Comparison of ENCODE assay signal across 17 cellular contexts in the genomic region with DNA sequence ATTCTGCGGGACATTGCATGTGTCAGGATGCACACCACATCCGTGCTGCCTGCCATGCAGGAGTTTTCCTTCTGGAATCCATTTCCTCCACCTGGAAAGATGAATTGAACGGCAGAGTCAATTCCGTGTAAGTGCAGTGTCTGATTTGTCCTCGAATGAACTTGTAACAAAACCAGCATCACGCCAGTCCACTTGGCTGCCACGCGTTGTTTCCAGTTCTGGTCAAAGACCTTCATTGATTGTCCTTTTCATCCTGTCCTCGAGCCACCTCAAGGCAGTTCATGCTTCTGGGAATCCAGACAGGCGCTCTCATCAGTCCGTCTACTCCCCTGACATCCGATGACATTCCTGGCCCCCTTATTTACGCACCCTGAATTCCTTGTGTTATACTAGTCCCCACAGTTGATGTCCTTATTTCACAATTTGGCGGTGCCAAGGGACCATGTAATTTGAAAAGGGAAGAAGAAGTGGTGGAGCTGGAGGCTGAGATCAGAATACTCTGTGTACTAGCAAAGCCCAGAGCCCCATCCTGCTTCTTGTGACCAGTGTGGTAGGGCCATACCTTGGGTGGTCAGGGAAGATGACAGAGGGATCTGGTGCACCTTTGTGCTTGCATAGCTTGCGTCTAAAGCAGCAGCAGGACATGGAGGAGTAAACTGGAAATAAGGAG.
DNase-seq lines count a peak whose midpoint lies in the region; ATAC-seq and TF ChIP-seq lines count a peak whose summit lies in the region.
"Had no signal": no experiment of that assay in that cellular context is flagged by ENCODE, and none has a peak within 500 bp of the region (broad histone marks: within the 10 kb centered on the region; RNA-seq: fewer than 3 reads in every experiment).

No MANE protein-coding gene starts in this region.

- no peak overlapping the region for H3K4me3 ChIP-seq in psoas muscle

- H3K27ac ChIP-seq in psoas muscle = no peak overlapping the region
- H3K27ac ChIP-seq: C4-2B, KMS-11 had no signal

- 19 to 21% (median 20%) methylated on average over 15 of the region's 15 CpGs for WGBS in psoas muscle, 3 donors

- H3K9me3 Mint-ChIP-seq in activated T-helper 17 cell treated with anti-CD3 and anti-CD28 coated beads, Interleukin-2, amount 50 U/mL, for 72 hours = no peaks in the 10 kb centered on the region

- H3K27ac Mint-ChIP-seq in activated T-helper 17 cell treated with anti-CD3 and anti-CD28 coated beads, Interleukin-2, amount 50 U/mL, for 72 hours = no peak overlapping the region

- ATAC-seq in left lobe of liver (peak; percentile 87), psoas muscle (peak; percentile 46 to 82 (median 65)), GM19035 (IDR thresholded peaks at IDR 0.05; ENCODE audit: unreplicated experiment) (no peak)
- no peak for ATAC-seq in activated T-helper 17 cell treated with anti-CD3 and anti-CD28 coated beads, Interleukin-2, amount 50 U/mL, for 72 hours (replicated peaks)

- intact Hi-C loops in psoas muscle (cut with DNase I) = loop anchor here in 1 of 2 donors (5.0 kb wide), 1 partner anchor 68 kb away; no protein-coding TSS in a partner anchor

- H3K9me3 ChIP-seq in psoas muscle = no peaks in the 10 kb centered on the region

- peaks cover 13% of the 10 kb centered on the region for H3K27me3 Mint-ChIP-seq in activated T-helper 17 cell treated with anti-CD3 and anti-CD28 coated beads, Interleukin-2, amount 50 U/mL, for 72 hours

- peaks cover 24% of the 10 kb centered on the region for H3K4me1 ChIP-seq in psoas muscle

- no peaks in the 10 kb centered on the region for H3K36me3 Mint-ChIP-seq in activated T-helper 17 cell treated with anti-CD3 and anti-CD28 coated beads, Interleukin-2, amount 50 U/mL, for 72 hours (ENCODE audit: low read depth)

- H3K4me3 Mint-ChIP-seq in activated T-helper 17 cell treated with anti-CD3 and anti-CD28 coated beads, Interleukin-2, amount 50 U/mL, for 72 hours = no peak overlapping the region

- H3K27me3 ChIP-seq in psoas muscle (ENCODE audit: insufficient read depth in 3 of 3, low read length in 2 of 3) = no peaks in the 10 kb centered on the region

- peak; percentile 10 for DNase-seq in AG08395 (ENCODE audit: low spot score)
- DNase-seq in RPMI7951 (ENCODE audit: low read depth) = peak; percentile 57
- DNase-seq in left lobe of liver (ENCODE audit: low spot score) = peak; percentile 77
- no peak for DNase-seq in psoas muscle
- no peak for DNase-seq in stimulated activated CD4-positive, alpha-beta T cell treated with anti-CD3 and anti-CD28 coated beads, Interleukin-1b, Interleukin-23, amount 100 ng/mL, for 48 hours
- DNase-seq: AML-193, DMS79, MV-4-11, NCI-H1694 treated with DMSO at 0.1 percent for 48 hours, NCI-H510A, NCI-H774, OCI-M1, RPMI8226 had no signal

- no peak for TF ChIP-seq CTCF in psoas muscle (IDR thresholded peaks at IDR 0.05)

- H3K4me1 Mint-ChIP-seq in activated T-helper 17 cell treated with anti-CD3 and anti-CD28 coated beads, Interleukin-2, amount 50 U/mL, for 72 hours = no peaks in the 10 kb centered on the region

- no peaks in the 10 kb centered on the region for H3K36me3 ChIP-seq in psoas muscle (ENCODE audit: insufficient read depth in 1 of 2, low read depth in 1 of 2)

Comparison
In these comparisons a context has a peak if more than half of its experiments do, and no peak if none do; other contexts are left out.
1. DNase-seq: peak in AG08395 (single experiment), RPMI7951 (single experiment) and left lobe of liver (single experiment); none in psoas muscle (0 of 2) and stimulated activated CD4-positive, alpha-beta T cell treated with anti-CD3 and anti-CD28 coated beads, Interleukin-1b, Interleukin-23, amount 100 ng/mL, for 48 hours (single experiment).
2. ATAC-seq: peak in left lobe of liver (single experiment) and psoas muscle (4 of 4); none in GM19035 (single experiment) and activated T-helper 17 cell treated with anti-CD3 and anti-CD28 coated beads, Interleukin-2, amount 50 U/mL, for 72 hours (single experiment).